ENCODE assay signal across 9 cellular contexts in genomic region chr18:63161032-63161727, GRCh38.
A peak's percentile ranks its signal among the peaks of the same experiment; 100 is the strongest.
DNase-seq lines count a peak whose midpoint lies in the region; ATAC-seq, FAIRE-seq and TF ChIP-seq lines count a peak whose summit lies in the region.
"Had no signal": no experiment of that assay in that cellular context is flagged by ENCODE, and none has a peak within 500 bp of the region (broad histone marks: within the 10 kb centered on the region; RNA-seq: fewer than 3 reads in every experiment).

No MANE protein-coding gene starts in this region.

- H3K36me3 Mint-ChIP-seq in activated T-cell treated with anti-CD3 and anti-CD28 coated beads, Interleukin-2, amount 50 U/mL, for 24 hours (ENCODE audit: low read depth) = peaks cover 34% of the 10 kb centered on the region
- H3K36me3 Mint-ChIP-seq in activated naive CD4-positive, alpha-beta T cell treated with anti-CD3 and anti-CD28 coated beads, Interleukin-2, amount 10 ng/mL, durations not matched to agents 7 days and 5 days = peaks cover 69% of the 10 kb centered on the region

- no peaks in the 10 kb centered on the region for H3K36me3 ChIP-seq in ovary
- no peaks in the 10 kb centered on the region for H3K36me3 ChIP-seq in kidney (ENCODE audit: control insufficient read depth in 1 of 2, insufficient read depth in 2 of 2, low read length in 2 of 2)

- peaks cover 8% of the 10 kb centered on the region for H3K9me3 Mint-ChIP-seq in activated T-cell treated with anti-CD3 and anti-CD28 coated beads, Interleukin-2, amount 50 U/mL, for 24 hours
- no peaks in the 10 kb centered on the region for H3K9me3 Mint-ChIP-seq in activated naive CD4-positive, alpha-beta T cell treated with anti-CD3 and anti-CD28 coated beads, Interleukin-2, amount 10 ng/mL, durations not matched to agents 7 days and 5 days

- CTCF ChIA-PET in activated naive CD4-positive, alpha-beta T cell treated with anti-CD3 and anti-CD28 coated beads, Interleukin-2, amount 10 ng/mL, durations not matched to agents 7 days and 5 days (lab: Charles Lee) = interaction anchor here (1.1 to 3.7 kb wide), 5 partner anchors 29 to 203 kb away, joined by 3 to 23 read pairs (median 4); partner anchors contain the start of gene BCL2

- TF ChIP-seq CTCF in ovary (IDR thresholded peaks at IDR 0.05) = no peak
- TF ChIP-seq CTCF in kidney (IDR thresholded peaks at IDR 0.05; ENCODE audit: borderline replicate concordance, extremely low read depth, insufficient read depth) = no peak

- H3K9me3 ChIP-seq in ovary (no peaks in the 10 kb centered on the region), kidney (ENCODE audit: control insufficient read depth in 1 of 2, low read length in 2 of 2) (no peaks in the 10 kb centered on the region)

- H3K27ac ChIP-seq in ovary = peak overlapping the region; percentile 72 to 85
- H3K27ac ChIP-seq in kidney (ENCODE audit: low read depth in 2 of 2, low read length in 2 of 2) = peak overlapping the region in 1 of 2 donors; percentile 48
- H3K27ac ChIP-seq: C4-2B had no signal

- intact Hi-C loops in ovary (cut with DNase I) = no loop called here
- intact Hi-C loops in kidney (cut with DNase I) = no loop called here

- H3K4me1 ChIP-seq in ovary (ENCODE audit: insufficient read depth) = peaks cover 24% of the 10 kb centered on the region
- H3K4me1 ChIP-seq in kidney (ENCODE audit: control insufficient read depth in 1 of 2, insufficient read depth in 1 of 2, low read depth in 1 of 2, low read length in 2 of 2) = peaks cover 15 to 26% of the 10 kb centered on the region in 2 donors

- no peak for TF ChIP-seq POLR2A in ovary (IDR thresholded peaks at IDR 0.05)

- no peaks in the 10 kb centered on the region for H3K27me3 Mint-ChIP-seq in activated T-cell treated with anti-CD3 and anti-CD28 coated beads, Interleukin-2, amount 50 U/mL, for 24 hours
- H3K27me3 Mint-ChIP-seq in activated naive CD4-positive, alpha-beta T cell treated with anti-CD3 and anti-CD28 coated beads, Interleukin-2, amount 10 ng/mL, durations not matched to agents 7 days and 5 days = no peaks in the 10 kb centered on the region

- FAIRE-seq in kidney (lab: Jason Lieb, UNC) = no peak

- H3K4me1 Mint-ChIP-seq in activated T-cell treated with anti-CD3 and anti-CD28 coated beads, Interleukin-2, amount 50 U/mL, for 24 hours (ENCODE audit: low read depth) = peaks cover 97% of the 10 kb centered on the region
- H3K4me1 Mint-ChIP-seq in activated naive CD4-positive, alpha-beta T cell treated with anti-CD3 and anti-CD28 coated beads, Interleukin-2, amount 10 ng/mL, durations not matched to agents 7 days and 5 days = peaks cover 95% of the 10 kb centered on the region

- no peak overlapping the region for H3K9ac ChIP-seq in kidney (ENCODE audit: low read length in 2 of 2)

- peak; percentile 67 for DNase-seq in activated T-cell treated with anti-CD3 and anti-CD28 coated beads, Interleukin-2, amount 50 U/mL, for 24 hours
- DNase-seq in activated T-cell treated with anti-CD3 and anti-CD28 coated beads, Interleukin-2, amount 50 U/mL, for 1 hour = no peak
- no peak for DNase-seq in activated naive CD4-positive, alpha-beta T cell treated with anti-CD3 and anti-CD28 coated beads, Interleukin-2, amount 10 ng/mL, durations not matched to agents 7 days and 5 days
- DNase-seq in ovary = no peak
- DNase-seq in Ammon's horn (ENCODE audit: low spot score) = no peak
- DNase-seq in OCI-M1 (lab: John Stamatoyannopoulos, UW) = no peak
- no peak for DNase-seq in kidney

- no peaks in the 10 kb centered on the region for H3K27me3 ChIP-seq in ovary

- peak overlapping the region; percentile 100 for H3K27ac Mint-ChIP-seq in activated T-cell treated with anti-CD3 and anti-CD28 coated beads, Interleukin-2, amount 50 U/mL, for 24 hours
- peak overlapping the region; percentile 93 for H3K27ac Mint-ChIP-seq in activated naive CD4-positive, alpha-beta T cell treated with anti-CD3 and anti-CD28 coated beads, Interleukin-2, amount 10 ng/mL, durations not matched to agents 7 days and 5 days

- H3K4me3 Mint-ChIP-seq in activated T-cell treated with anti-CD3 and anti-CD28 coated beads, Interleukin-2, amount 50 U/mL, for 24 hours = peak overlapping the region; percentile 75
- H3K4me3 Mint-ChIP-seq in activated naive CD4-positive, alpha-beta T cell treated with anti-CD3 and anti-CD28 coated beads, Interleukin-2, amount 10 ng/mL, durations not matched to agents 7 days and 5 days = peak overlapping the region; percentile 78

- H3K4me3 ChIP-seq in ovary = no peak overlapping the region
- H3K4me3 ChIP-seq in kidney (ENCODE audit: low read length in 2 of 2) = no peak overlapping the region

- TF ChIP-seq EP300 in ovary (IDR thresholded peaks at IDR 0.05) = no peak

- 80 to 85% (median 85%) methylated on average over 6 of the region's 6 CpGs for WGBS in ovary, 3 donors

- ATAC-seq in HG03095 (IDR thresholded peaks at IDR 0.05; ENCODE audit: unreplicated experiment) = peak; percentile 25
